ENCODE assay signal across 30 cellular contexts in the genomic region with DNA sequence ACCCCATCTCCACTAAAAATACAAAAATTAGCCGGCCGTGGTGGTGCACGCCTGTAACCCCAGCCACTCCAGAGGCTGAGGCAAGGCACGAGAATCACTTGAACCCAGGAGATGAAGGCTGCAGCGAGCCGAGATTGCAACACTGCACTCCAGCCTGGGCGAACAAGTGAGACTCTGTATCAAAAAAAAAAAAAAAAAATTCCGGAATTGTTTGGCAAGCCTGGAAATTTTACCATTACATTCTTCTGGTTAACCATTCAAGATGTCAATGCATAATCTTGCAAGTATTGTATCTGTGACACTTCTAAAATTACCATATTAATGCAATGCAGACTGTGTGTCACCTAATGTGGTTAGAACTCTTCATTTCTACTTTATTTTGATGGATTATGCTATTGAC.
A peak's percentile ranks its signal among the peaks of the same experiment; 100 is the strongest.
DNase-seq lines count a peak whose midpoint lies in the region; ATAC-seq, FAIRE-seq and TF ChIP-seq lines count a peak whose summit lies in the region.
"Had no signal": no experiment of that assay in that cellular context is flagged by ENCODE, and none has a peak within 500 bp of the region (broad histone marks: within the 10 kb centered on the region; RNA-seq: fewer than 3 reads in every experiment).

No MANE protein-coding gene starts in this region.

- H3K4me3 Mint-ChIP-seq in astrocyte (ENCODE audit: unreplicated experiment): no peak overlapping the region
- H3K4me3 Mint-ChIP-seq: activated CD8-positive, alpha-beta T cell treated with anti-CD3 and anti-CD28 coated beads for 36 hours; activated naive CD4-positive, alpha-beta T cell treated with anti-CD3 and anti-CD28 coated beads, Interleukin-2, amount 50 U/mL, for 24 hours; CD8-positive, alpha-beta memory T cell; T-helper 1 cell treated with Interleukin-12 subunit alpha and Interleukin-12 subunit beta and Interleukin-4 antibody, amounts not matched to agents 30 μg/mL and 1 μg/mL, for 36 hours had no signal

- no peak overlapping the region for H3K27ac Mint-ChIP-seq in astrocyte (ENCODE audit: unreplicated experiment)
- H3K27ac Mint-ChIP-seq: activated CD8-positive, alpha-beta T cell treated with anti-CD3 and anti-CD28 coated beads for 36 hours; activated naive CD4-positive, alpha-beta T cell treated with anti-CD3 and anti-CD28 coated beads, Interleukin-2, amount 50 U/mL, for 24 hours; activated T-helper 2 cell treated with anti-CD3 and anti-CD28 coated beads, Interferon-gamma antibody, Interleukin-2, Interleukin-4, amounts not matched to agents 10 μg/mL and 5 μg/mL and 100 μg/mL, durations not matched to agents 14 hours and 24 hours and 36 hours; CD8-positive, alpha-beta memory T cell; progenitor cell of endocrine pancreas; T-helper 1 cell treated with Interleukin-12 subunit alpha and Interleukin-12 subunit beta and Interleukin-4 antibody, amounts not matched to agents 30 μg/mL and 1 μg/mL, for 36 hours had no signal

- H3K27me3 ChIP-seq in mammary epithelial cell (ENCODE audit: insufficient read depth, low read length) (no peaks in the 10 kb centered on the region), breast epithelium (no peaks in the 10 kb centered on the region), astrocyte (ENCODE audit: insufficient read depth, low read length) (no peaks in the 10 kb centered on the region), upper lobe of right lung (no peaks in the 10 kb centered on the region), PC-3 (ENCODE audit: low read length) (no peaks in the 10 kb centered on the region)
- H3K27me3 ChIP-seq: sigmoid colon, testis, vagina had no signal

- H4K20me1 ChIP-seq in mammary epithelial cell (ENCODE audit: insufficient read depth, low read length) (no peaks in the 10 kb centered on the region), astrocyte (ENCODE audit: insufficient read depth, low read length) (peaks cover 50% of the 10 kb centered on the region), PC-3 (ENCODE audit: low read length) (no peaks in the 10 kb centered on the region; the same call in 1 of the 2 replicates)

- POLR2A ChIA-PET in PC-3 (lab: Charles Lee; ENCODE audit: unreplicated experiment): no interaction called here

- H3K27ac ChIP-seq in mammary epithelial cell (ENCODE audit: insufficient read depth, low read depth, low read length) (no peak overlapping the region), breast epithelium (no peak overlapping the region), astrocyte (ENCODE audit: low read depth, low read length) (no peak overlapping the region), upper lobe of right lung (no peak overlapping the region), PC-3 (ENCODE audit: low read length) (no peak overlapping the region)
- H3K27ac ChIP-seq: sigmoid colon, SK-N-MC, testis, vagina had no signal

- no peaks in the 10 kb centered on the region for H3K9me3 Mint-ChIP-seq in astrocyte (ENCODE audit: unreplicated experiment)
- H3K9me3 Mint-ChIP-seq: activated CD8-positive, alpha-beta T cell treated with anti-CD3 and anti-CD28 coated beads for 36 hours; activated naive CD4-positive, alpha-beta T cell treated with anti-CD3 and anti-CD28 coated beads, Interleukin-2, amount 50 U/mL, for 24 hours; activated T-helper 2 cell treated with anti-CD3 and anti-CD28 coated beads, Interferon-gamma antibody, Interleukin-2, Interleukin-4, amounts not matched to agents 10 μg/mL and 5 μg/mL and 100 μg/mL, durations not matched to agents 14 hours and 24 hours and 36 hours; CD8-positive, alpha-beta memory T cell; T-helper 1 cell treated with Interleukin-12 subunit alpha and Interleukin-12 subunit beta and Interleukin-4 antibody, amounts not matched to agents 30 μg/mL and 1 μg/mL, for 36 hours had no signal

- H3K4me2 ChIP-seq in mammary epithelial cell (ENCODE audit: insufficient read depth, low read depth, low read length) (no peak overlapping the region), astrocyte (ENCODE audit: low read length) (no peak overlapping the region), PC-3 (ENCODE audit: low read length) (no peak overlapping the region)

- intact Hi-C loops in mammary epithelial cell (cut with micrococcal nuclease): no loop called here
- intact Hi-C loops in breast epithelium (cut with DNase I; ENCODE audit: low total_unique reads): no loop called here
- intact Hi-C loops in upper lobe of right lung (cut with DNase I): no loop called here
- intact Hi-C loops in PC-3 (cut with micrococcal nuclease): loop anchor here (2.0 kb wide), 1 partner anchor 68 kb away; a partner anchor contains a TSS

- H3K4me1 ChIP-seq in mammary epithelial cell (ENCODE audit: insufficient read depth, low read length): no peaks in the 10 kb centered on the region
- no peaks in the 10 kb centered on the region for H3K4me1 ChIP-seq in breast epithelium
- H3K4me1 ChIP-seq in astrocyte (ENCODE audit: insufficient read depth, low read length): no peaks in the 10 kb centered on the region
- no peaks in the 10 kb centered on the region for H3K4me1 ChIP-seq in upper lobe of right lung
- H3K4me1 ChIP-seq in PC-3 (ENCODE audit: insufficient read depth, low read length): peaks cover 13% of the 10 kb centered on the region
- H3K4me1 ChIP-seq: testis had no signal

- no peaks in the 10 kb centered on the region for H3K27me3 Mint-ChIP-seq in astrocyte (ENCODE audit: low read depth, unreplicated experiment)
- H3K27me3 Mint-ChIP-seq: activated CD8-positive, alpha-beta T cell treated with anti-CD3 and anti-CD28 coated beads for 36 hours; activated naive CD4-positive, alpha-beta T cell treated with anti-CD3 and anti-CD28 coated beads, Interleukin-2, amount 50 U/mL, for 24 hours; CD8-positive, alpha-beta memory T cell; progenitor cell of endocrine pancreas had no signal

- in situ Hi-C loops in mammary epithelial cell (cut with MboI; ENCODE audit: low sequenced_read_pairs in 2 of 2): no loop called here

- CTCF ChIA-PET in mammary epithelial cell (lab: Charles Lee; ENCODE audit: low non-redundant PET): no interaction called here
- CTCF ChIA-PET in PC-3 (lab: Charles Lee): no interaction called here

- dilution Hi-C loops in mammary epithelial cell (cut with HindIII; ENCODE audit: low sequenced_read_pairs): no loop called here

- BruUV-seq in mammary epithelial cell (replicated peaks; lab: Mats Ljungman, UMichigan) (no TSS peak), PC-3 (replicated peaks; lab: Mats Ljungman, UMichigan) (no TSS peak)

- peaks cover 77% of the 10 kb centered on the region for H3K79me2 ChIP-seq in mammary epithelial cell (ENCODE audit: insufficient read depth, low read length)
- peaks cover 87% of the 10 kb centered on the region for H3K79me2 ChIP-seq in astrocyte (ENCODE audit: insufficient read depth, low read length)
- H3K79me2 ChIP-seq in PC-3 (ENCODE audit: low read length): peaks cover 38% of the 10 kb centered on the region

- WGBS in mammary epithelial cell (ENCODE audit: low coverage, missing lambda C conversion rate): 72% methylated on average over 7 of the region's 8 CpGs

- DNase-seq in mammary epithelial cell (peak; percentile 37), breast epithelium (ENCODE audit: low spot score in 2 of 2) (no peak), astrocyte (ENCODE audit: low read depth) (peak; percentile 53), kidney tubule cell (ENCODE audit: low spot score) (peak; percentile 65), upper lobe of right lung (peak; percentile 79), cerebellar cortex (ENCODE audit: low spot score) (no peak), UCSD-AML1 (lab: John Stamatoyannopoulos, UW; ENCODE audit: unreplicated experiment) (no peak), PC-3 (no peak)
- DNase-seq: activated CD4-positive, alpha-beta T cell treated with anti-CD3 and anti-CD28 coated beads for 1 hour; activated CD8-positive, alpha-beta T cell treated with anti-CD3 and anti-CD28 coated beads for 36 hours; CD8-positive, alpha-beta memory T cell; cerebellar nuclear complex; head of caudate nucleus; kidney; NCI-H1417; NCI-H2081; NCI-H345; NCI-H748 treated with DMSO at 0.1 percent for 48 hours; sigmoid colon; stimulated activated CD4-positive, alpha-beta T cell treated with anti-CD3 and anti-CD28 coated beads, Interleukin-15, amount 100 ng/mL, for 24 hours; stimulated activated naive CD4-positive, alpha-beta T cell treated with Interleukin-2 at 50 U/mL for 16 hours; testis had no signal

- H3K36me3 ChIP-seq in mammary epithelial cell (ENCODE audit: insufficient read depth, low read length): peaks cover 2% of the 10 kb centered on the region
- H3K36me3 ChIP-seq in breast epithelium: no peaks in the 10 kb centered on the region
- no peaks in the 10 kb centered on the region for H3K36me3 ChIP-seq in astrocyte (ENCODE audit: insufficient read depth, low read length)
- H3K36me3 ChIP-seq in upper lobe of right lung: no peaks in the 10 kb centered on the region
- no peaks in the 10 kb centered on the region for H3K36me3 ChIP-seq in PC-3 (ENCODE audit: low read depth, low read length)
- H3K36me3 ChIP-seq: sigmoid colon, vagina had no signal

- no peaks in the 10 kb centered on the region for H3F3A ChIP-seq in PC-3 (ENCODE audit: low read length, unreplicated experiment)

- TF ChIP-seq CTCF in mammary epithelial cell (conservative IDR thresholded peaks at IDR 0.05 in 1 of 2, IDR thresholded peaks at IDR 0.05 in 1 of 2; ENCODE audit: extremely low read depth in 1 of 2, insufficient read depth in 1 of 2, low read depth in 1 of 2, low read length in 2 of 2) (no peak), breast epithelium (IDR thresholded peaks at IDR 0.05) (no peak), astrocyte (IDR thresholded peaks at IDR 0.05; ENCODE audit: insufficient read depth, low read depth, low read length) (no peak), upper lobe of right lung (IDR thresholded peaks at IDR 0.05) (no peak), PC-3 (conservative IDR thresholded peaks at IDR 0.05; ENCODE audit: low read depth, low read length) (no peak)

- FAIRE-seq in astrocyte (lab: Jason Lieb, UNC): no peak

- H3K36me3 Mint-ChIP-seq in astrocyte (ENCODE audit: low read depth, unreplicated experiment): no peaks in the 10 kb centered on the region

- peaks cover 21% of the 10 kb centered on the region for H3K4me1 Mint-ChIP-seq in astrocyte (ENCODE audit: low read depth, unreplicated experiment)

- no peaks in the 10 kb centered on the region for H3K9me2 ChIP-seq in PC-3 (replicated peaks; ENCODE audit: low read length)

- no peak overlapping the region for H3K9ac ChIP-seq in mammary epithelial cell (ENCODE audit: insufficient read depth, low read length)
- no peak overlapping the region for H3K9ac ChIP-seq in astrocyte (ENCODE audit: low read length)
- no peak overlapping the region for H3K9ac ChIP-seq in PC-3 (ENCODE audit: low read length)

- TF ChIP-seq POLR2A in breast epithelium (IDR thresholded peaks at IDR 0.05): no peak

- H3K9me3 ChIP-seq in mammary epithelial cell (replicated peaks; ENCODE audit: insufficient read depth, low read length): no peaks in the 10 kb centered on the region
- no peaks in the 10 kb centered on the region for H3K9me3 ChIP-seq in breast epithelium
- no peaks in the 10 kb centered on the region for H3K9me3 ChIP-seq in astrocyte (ENCODE audit: insufficient read depth, low read depth, low read length)
- no peaks in the 10 kb centered on the region for H3K9me3 ChIP-seq in upper lobe of right lung
- no peaks in the 10 kb centered on the region for H3K9me3 ChIP-seq in PC-3 (ENCODE audit: low read length)
- H3K9me3 ChIP-seq: sigmoid colon, testis, vagina had no signal

- ATAC-seq in upper lobe of right lung (peak; percentile 65), PC-3 (no peak)
- ATAC-seq: activated CD8-positive, alpha-beta T cell treated with anti-CD3 and anti-CD28 coated beads for 36 hours; HCT116; K562 had no signal

- H3K4me3 ChIP-seq in mammary epithelial cell (replicated peaks in 1 of 3; ENCODE audit: insufficient read depth in 1 of 3, low read depth in 2 of 3, low read length in 3 of 3) (no peak overlapping the region), breast epithelium (no peak overlapping the region), astrocyte (ENCODE audit: insufficient read depth, low read depth, low read length) (no peak overlapping the region), upper lobe of right lung (no peak overlapping the region), PC-3 (ENCODE audit: low read length) (no peak overlapping the region)
- H3K4me3 ChIP-seq: K562, sigmoid colon, SK-N-MC, testis, vagina had no signal

- H2AFZ ChIP-seq in mammary epithelial cell (ENCODE audit: low read depth, low read length) (no peak overlapping the region), astrocyte (ENCODE audit: low read depth, low read length) (no peak overlapping the region), PC-3 (ENCODE audit: low read length) (no peak overlapping the region)

Comparison
In these comparisons a context has a peak if more than half of its experiments do, and no peak if none do; other contexts are left out.
1. DNase-seq: peak in mammary epithelial cell (single experiment), astrocyte (single experiment), kidney tubule cell (single experiment) and upper lobe of right lung (single experiment); none in breast epithelium (0 of 2), cerebellar cortex (single experiment), UCSD-AML1 (single experiment) and PC-3 (single experiment).